8 cellular contexts compared by ENCODE assay signal in genomic region chr14:99682809-99683618, GRCh38. TPM values are rescaled to one million over a fixed set of nuclear protein-coding genes. Genes with fewer than 3 reads are reported as not detected.
DNase-seq lines count a peak whose midpoint lies in the region; ATAC-seq lines count a peak whose summit lies in the region.

No MANE protein-coding gene starts in this region.

- peaks cover 6 to 10% of the 10 kb centered on the region in 2 donors for H3K27me3 Mint-ChIP-seq in CD8-positive, alpha-beta memory T cell
- H3K27me3 Mint-ChIP-seq in IgD-negative memory B cell, result peaks cover 10% of the 10 kb centered on the region

- H3K36me3 ChIP-seq in CD8-positive, alpha-beta memory T cell (ENCODE audit: insufficient read depth, low read length), result no peaks in the 10 kb centered on the region
- no peaks in the 10 kb centered on the region for H3K36me3 ChIP-seq in subcutaneous abdominal adipose tissue (ENCODE audit: control insufficient read depth in 5 of 5, insufficient read depth in 5 of 5, low read length in 5 of 5)

- POLR2A ChIA-PET in CD8-positive, alpha-beta memory T cell (lab: Charles Lee), result interaction anchor here (1.1 to 1.7 kb wide), 2 partner anchors 78 to 202 kb away, joined by 10 to 14 read pairs; partner anchors contain the start of genes CCDC85C, CCNK and SETD3

- DNase-seq in CD8-positive, alpha-beta memory T cell, result peak; percentile 73 to 86 (median 78)
- peak; percentile 0 for DNase-seq in SHP77 treated with DMSO at 0.1 percent for 48 hours (lab: John Stamatoyannopoulos, UW)
- peak; percentile 87 for DNase-seq in activated naive CD4-positive, alpha-beta T cell treated with Interleukin-2 at 50 U/mL for 16 hours
- DNase-seq in germinal center (ENCODE audit: low spot score), result peak; percentile 78
- DNase-seq in non-pigmented ciliary epithelial cell (ENCODE audit: low read depth), result peak; percentile 9

- peak; percentile 23 for ATAC-seq in GM19463 (IDR thresholded peaks at IDR 0.05; ENCODE audit: unreplicated experiment)

- peaks cover 7 to 19% (median 12%) of the 10 kb centered on the region in 3 donors for H3K4me1 Mint-ChIP-seq in CD8-positive, alpha-beta memory T cell
- peaks cover 4 to 16% (median 5%) of the 10 kb centered on the region in 3 donors for H3K4me1 Mint-ChIP-seq in IgD-negative memory B cell

- CTCF ChIA-PET in CD8-positive, alpha-beta memory T cell (lab: Charles Lee), result interaction anchor here (0.8 to 2.7 kb wide), 12 partner anchors 10 to 217 kb away, joined by 3 to 11 read pairs (median 3); no protein-coding TSS in a partner anchor

- peaks cover 19% of the 10 kb centered on the region for H3K4me1 ChIP-seq in CD8-positive, alpha-beta memory T cell (ENCODE audit: insufficient read depth, low read length)
- peaks cover 3 to 20% (median 13%) of the 10 kb centered on the region in 5 donors for H3K4me1 ChIP-seq in subcutaneous abdominal adipose tissue (ENCODE audit: control insufficient read depth in 5 of 5, insufficient read depth in 5 of 5, low read length in 5 of 5)

- H3K4me3 Mint-ChIP-seq in CD8-positive, alpha-beta memory T cell, result peak overlapping the region; percentile 90 to 96 (median 95)
- H3K4me3 Mint-ChIP-seq in IgD-negative memory B cell, result peak overlapping the region; percentile 81 to 98 (median 94)

- H3K9ac ChIP-seq in subcutaneous abdominal adipose tissue (ENCODE audit: low read length in 5 of 5), result peak overlapping the region in 4 of 5 donors; percentile 77 to 87 (median 87)

- H3K27ac ChIP-seq in CD8-positive, alpha-beta memory T cell (ENCODE audit: low read depth, low read length), result peak overlapping the region; percentile 74
- peak overlapping the region; percentile 78 for H3K27ac ChIP-seq in subcutaneous abdominal adipose tissue (ENCODE audit: low read depth, low read length)

- H3K9me3 Mint-ChIP-seq in CD8-positive, alpha-beta memory T cell, result peaks cover 0 to 10% (median 5%) of the 10 kb centered on the region in 5 donors
- H3K9me3 Mint-ChIP-seq in IgD-negative memory B cell, result peaks cover 0 to 9% (median 4%) of the 10 kb centered on the region in 3 donors

- H3K36me3 Mint-ChIP-seq in CD8-positive, alpha-beta memory T cell, result peaks cover 0 to 3% (median 0%) of the 10 kb centered on the region in 3 donors
- no peaks in the 10 kb centered on the region for H3K36me3 Mint-ChIP-seq in IgD-negative memory B cell

- peak overlapping the region; percentile 81 for H3K4me3 ChIP-seq in CD8-positive, alpha-beta memory T cell (ENCODE audit: low read length)
- H3K4me3 ChIP-seq in subcutaneous abdominal adipose tissue (ENCODE audit: low read depth in 1 of 5, low read length in 5 of 5), result peak overlapping the region; percentile 74 to 91 (median 79)

- no peaks in the 10 kb centered on the region for H3K9me3 ChIP-seq in CD8-positive, alpha-beta memory T cell (ENCODE audit: low read length)
- H3K9me3 ChIP-seq in subcutaneous abdominal adipose tissue (ENCODE audit: control insufficient read depth in 5 of 5, low read length in 5 of 5), result peaks cover 0 to 7% (median 1%) of the 10 kb centered on the region in 5 donors

- H3K27me3 ChIP-seq in CD8-positive, alpha-beta memory T cell (ENCODE audit: insufficient read depth, low read length, poor library complexity, severe bottlenecking), result peaks cover 2% of the 10 kb centered on the region
- peaks cover 0 to 20% (median 4%) of the 10 kb centered on the region in 5 donors for H3K27me3 ChIP-seq in subcutaneous abdominal adipose tissue (ENCODE audit: control insufficient read depth in 5 of 5, insufficient read depth in 4 of 5, low read length in 5 of 5)

- H3K27ac Mint-ChIP-seq in CD8-positive, alpha-beta memory T cell, result peak overlapping the region in 7 of 8 donors; percentile 34 to 95 (median 85)
- peak overlapping the region; percentile 59 to 73 (median 63) for H3K27ac Mint-ChIP-seq in IgD-negative memory B cell

RNA-seq across cellular contexts. Expression of gene CYP46A1, which starts 1.1 kb away (rescaled TPM):
- under 1 TPM; 0.07 to 0.20 TPM for total RNA-seq in CD8-positive, alpha-beta memory T cell
- polyA plus RNA-seq in CD8-positive, alpha-beta memory T cell, result not detected
- not detected for polyA plus RNA-seq in IgD-negative memory B cell

RNA-seq across cellular contexts. Expression of gene HHIPL1, which starts 38.1 kb away (rescaled TPM):
- under 1 TPM in 1 of 2 experiments, not detected in 1; 0.04 TPM for total RNA-seq in CD8-positive, alpha-beta memory T cell
- polyA plus RNA-seq in CD8-positive, alpha-beta memory T cell, result not detected
- polyA plus RNA-seq in IgD-negative memory B cell, result 0.24 TPM

Comparison
In these comparisons a context has a peak if more than half of its experiments do, and no peak if none do; other contexts are left out.
1. Peak in every context shown above with its lines: DNase-seq, ATAC-seq, H3K4me3 ChIP-seq and H3K27ac ChIP-seq.
2. DNase-seq: peak in every context shown above with its lines; median percentile 87 in activated naive CD4-positive, alpha-beta T cell treated with Interleukin-2 at 50 U/mL for 16 hours; 78 in CD8-positive, alpha-beta memory T cell; 78 in germinal center; 9 in non-pigmented ciliary epithelial cell; 0 in SHP77 treated with DMSO at 0.1 percent for 48 hours.